ENCODE assay signal across 1 cellular context in the genomic region with DNA sequence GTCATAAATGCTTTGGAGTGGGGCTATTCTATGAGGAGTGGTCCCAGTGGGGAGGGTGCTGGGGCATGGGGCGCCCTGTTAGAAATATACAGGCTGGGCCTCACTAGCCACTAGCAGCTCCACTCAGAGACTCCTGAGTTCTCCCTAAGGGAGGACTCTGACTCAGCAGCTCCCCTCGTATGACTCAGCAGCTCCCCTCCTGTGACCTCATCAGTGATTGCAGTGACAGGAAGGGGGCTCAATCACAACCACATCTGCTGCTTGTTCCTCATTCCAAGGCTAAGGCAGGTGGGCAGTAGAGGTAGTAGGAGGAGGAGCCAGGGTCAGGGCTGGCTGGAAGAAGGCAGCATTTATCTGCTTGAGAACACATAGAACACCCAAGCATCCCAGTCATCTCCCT.
TF ChIP-seq lines count a peak whose summit lies in the region.

No MANE protein-coding gene starts in this region.

TF ChIP-seq in WTC11, 78 proteins besides CTCF, POLR2A, EP300 and RAD21 (continued from another document):
- no peak for TF ChIP-seq STAT6 (CRISPR knock-in tag; conservative IDR thresholded peaks at IDR 0.05; ENCODE audit: low read depth)
- no peak for TF ChIP-seq RORB (CRISPR knock-in tag; IDR thresholded peaks at IDR 0.05)
- no peak for TF ChIP-seq MXD4 (CRISPR knock-in tag; IDR thresholded peaks at IDR 0.05; ENCODE audit: borderline replicate concordance)
- no peak for TF ChIP-seq GTF2I (CRISPR knock-in tag; conservative IDR thresholded peaks at IDR 0.05)
- no peak for TF ChIP-seq ZNF512 (CRISPR knock-in tag; IDR thresholded peaks at IDR 0.05; ENCODE audit: borderline replicate concordance)
